In the genomic region with DNA sequence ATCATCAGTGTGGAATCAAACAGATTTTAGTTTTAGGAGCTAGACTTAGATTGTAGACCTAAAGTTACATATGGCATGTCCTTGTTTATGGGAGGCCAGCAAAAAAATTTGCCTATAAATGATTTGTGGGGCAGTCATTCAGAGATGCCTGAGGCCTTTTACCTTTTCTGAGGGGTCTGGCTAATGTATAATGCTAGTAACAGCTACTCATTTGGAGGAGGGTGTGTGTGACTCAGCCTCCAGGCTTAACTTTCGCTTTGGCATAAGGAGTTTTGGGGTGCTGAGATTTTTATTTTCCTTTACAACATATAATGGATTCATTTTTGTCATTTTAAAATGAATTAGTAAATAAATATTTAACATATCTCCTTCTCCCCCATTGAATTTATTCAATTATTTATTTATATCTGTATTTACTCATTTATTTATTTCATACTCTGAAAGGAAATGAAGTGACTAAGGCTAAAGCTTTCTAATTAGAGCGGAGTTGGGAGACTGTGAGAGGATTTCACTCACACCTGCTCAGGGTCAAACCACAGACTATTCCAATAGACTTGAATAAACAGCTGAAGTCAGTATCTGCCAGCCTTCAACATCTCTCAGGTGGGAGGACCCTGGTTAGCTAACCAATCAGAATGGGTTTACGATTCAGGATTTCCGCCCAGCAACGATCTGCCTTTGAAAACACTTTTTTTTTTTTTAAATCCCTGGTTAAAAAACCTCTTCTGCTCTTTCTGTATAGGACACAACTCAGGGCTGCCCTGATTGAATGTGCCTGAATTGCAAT, we compare ENCODE assay signal across 14 cellular contexts.
DNase-seq lines count a peak whose midpoint lies in the region; ATAC-seq and TF ChIP-seq lines count a peak whose summit lies in the region.
"Had no signal": no experiment of that assay in that cellular context is flagged by ENCODE, and none has a peak within 500 bp of the region (broad histone marks: within the 10 kb centered on the region; RNA-seq: fewer than 3 reads in every experiment).

No MANE protein-coding gene starts in this region.

- WGBS in IMR-90 (ENCODE audit: extremely low coverage in 2 of 2, insufficient read length in 1 of 2), 2 experiments, result no CpG with 5 or more reads among the region's 5 CpGs

- no peaks in the 10 kb centered on the region for H4K20me1 ChIP-seq in IMR-90 (ENCODE audit: insufficient read depth, low read length)
- H4K20me1 ChIP-seq in OCI-LY7 (ENCODE audit: insufficient read depth, low read length), result no peaks in the 10 kb centered on the region
- H4K20me1 ChIP-seq: BLaER1 treated with 17β-estradiol and CSF1 and Interleukin-3, amounts not matched to agents 10 nM and 100 nM had no signal

- intact Hi-C loops in IMR-90 (cut with micrococcal nuclease) (no loop called here), OCI-LY7 (cut with micrococcal nuclease; ENCODE audit: unreplicated experiment) (no loop called here), gastrocnemius medialis (cut with DNase I; ENCODE audit: low total_unique reads) (no loop called here)
- intact Hi-C loops in activated T-helper 1 cell treated with anti-CD3 and anti-CD28 coated beads, Interleukin-12 subunit alpha, Interleukin-12 subunit beta, Interleukin-2, Interleukin-4 antibody, amounts not matched to agents 30 ng/mL and 10 ng/mL and 1 ng/mL, durations not matched to agents 14 hours and 24 hours and 36 hours (cut with micrococcal nuclease), result loop anchor here (10.0 kb wide), 1 partner anchor 1295 kb away; no protein-coding TSS in a partner anchor

- no peak overlapping the region for H2BK5ac ChIP-seq in IMR-90 (ENCODE audit: low read depth, low read length, poor library complexity, severe bottlenecking)

- TF ChIP-seq CTCF in IMR-90 (conservative IDR thresholded peaks at IDR 0.05; ENCODE audit: low read depth, low read length), result no peak
- TF ChIP-seq CTCF in OCI-LY7 (conservative IDR thresholded peaks at IDR 0.05; ENCODE audit: low read length), result no peak
- TF ChIP-seq CTCF in gastrocnemius medialis (IDR thresholded peaks at IDR 0.05 in 4 of 5, conservative IDR thresholded peaks at IDR 0.05 in 1 of 5), result no peak

- no peak overlapping the region for H3K23ac ChIP-seq in IMR-90 (ENCODE audit: low read depth, low read length)

- H3K79me1 ChIP-seq in IMR-90 (ENCODE audit: low read depth in 1 of 2, low read length in 2 of 2), result no peaks in the 10 kb centered on the region

- BruUV-seq in IMR-90 (replicated peaks; lab: Mats Ljungman, UMichigan) (no TSS peak), OCI-LY7 (replicated peaks; lab: Mats Ljungman, UMichigan) (no TSS peak)

- no peak overlapping the region for H3K9ac ChIP-seq in IMR-90 (ENCODE audit: low read depth, low read length)
- H3K9ac ChIP-seq: BLaER1 treated with 17β-estradiol and CSF1 and Interleukin-3, amounts not matched to agents 10 nM and 100 nM had no signal

- DNase-seq in D341Med (ENCODE audit: low spot score), result peak; percentile 48
- DNase-seq in IMR-90, result peak; percentile 0
- peak; percentile 1 for DNase-seq in OCI-LY7 (ENCODE audit: low spot score)
- peak; percentile 82 for DNase-seq in kidney tubule cell (ENCODE audit: low spot score)
- no peak for DNase-seq in activated T-helper 1 cell treated with anti-CD3 and anti-CD28 coated beads, Interleukin-12 subunit alpha, Interleukin-12 subunit beta, Interleukin-2, Interleukin-4 antibody, amounts not matched to agents 30 ng/mL and 10 ng/mL and 1 ng/mL, durations not matched to agents 14 hours and 24 hours and 36 hours (ENCODE audit: low spot score)
- DNase-seq in gastrocnemius medialis, result no peak
- no peak for DNase-seq in HPDE6-E6E7 (ENCODE audit: extremely low spot score)
- DNase-seq: GF-D8, T-helper 2 cell had no signal

- H4K91ac ChIP-seq in IMR-90 (ENCODE audit: insufficient read depth, low read depth, low read length), result no peak overlapping the region

- H3K4me3 ChIP-seq in IMR-90 (ENCODE audit: insufficient read depth, low read depth, low read length) (no peak overlapping the region), OCI-LY7 (ENCODE audit: low read depth, low read length, poor library complexity, severe bottlenecking) (no peak overlapping the region), gastrocnemius medialis (no peak overlapping the region)
- H3K4me3 ChIP-seq: BLaER1 treated with 17β-estradiol and CSF1 and Interleukin-3, amounts not matched to agents 10 nM and 100 nM had no signal

- H3K9me3 Mint-ChIP-seq in activated T-helper 1 cell treated with anti-CD3 and anti-CD28 coated beads, Interleukin-12 subunit alpha, Interleukin-12 subunit beta, Interleukin-2, Interleukin-4 antibody, amounts not matched to agents 30 ng/mL and 10 ng/mL and 1 ng/mL, durations not matched to agents 14 hours and 24 hours and 36 hours, result no peaks in the 10 kb centered on the region
- H3K9me3 Mint-ChIP-seq: activated T-helper 17 cell treated with anti-CD3 and anti-CD28 coated beads, Interleukin-2, amount 50 U/mL, for 72 hours; stimulated activated memory B cell treated with anti-CD40 and anti-IgM and Interleukin-4, amounts not matched to agents 10 μg/mL and 1 μg/mL and 100 μg/mL, for 72 hours had no signal

- TF ChIP-seq POLR2A in IMR-90 (IDR thresholded peaks at IDR 0.05; ENCODE audit: low read depth, low read length) (no peak), gastrocnemius medialis (IDR thresholded peaks at IDR 0.05) (no peak)

- no peak overlapping the region for H3K27ac Mint-ChIP-seq in activated T-helper 1 cell treated with anti-CD3 and anti-CD28 coated beads, Interleukin-12 subunit alpha, Interleukin-12 subunit beta, Interleukin-2, Interleukin-4 antibody, amounts not matched to agents 30 ng/mL and 10 ng/mL and 1 ng/mL, durations not matched to agents 14 hours and 24 hours and 36 hours
- H3K27ac Mint-ChIP-seq: activated T-helper 17 cell treated with anti-CD3 and anti-CD28 coated beads, Interleukin-2, amount 50 U/mL, for 72 hours; stimulated activated memory B cell treated with anti-CD40 and anti-IgM and Interleukin-4, amounts not matched to agents 10 μg/mL and 1 μg/mL and 100 μg/mL, for 72 hours had no signal

- no peak overlapping the region for H2AK5ac ChIP-seq in IMR-90 (ENCODE audit: low read depth, low read length)

- H3K9me1 ChIP-seq in IMR-90 (ENCODE audit: insufficient read depth, low read length), result no peaks in the 10 kb centered on the region

- no peak overlapping the region for H2BK20ac ChIP-seq in IMR-90 (ENCODE audit: low read depth, low read length)

- no peak overlapping the region for H3K14ac ChIP-seq in IMR-90 (replicated peaks; ENCODE audit: low read depth, low read length)

- POLR2A ChIA-PET in IMR-90 (lab: Charles Lee; ENCODE audit: unreplicated experiment), result no interaction called here
- POLR2A ChIA-PET in OCI-LY7 (lab: Charles Lee), result no interaction called here

- H3K4me2 ChIP-seq in IMR-90 (ENCODE audit: low read depth, low read length) (no peak overlapping the region), OCI-LY7 (ENCODE audit: low read length) (no peak overlapping the region)
- H3K4me2 ChIP-seq: BLaER1 treated with 17β-estradiol and CSF1 and Interleukin-3, amounts not matched to agents 10 nM and 100 nM had no signal

- H3K9me2 ChIP-seq in OCI-LY7 (ENCODE audit: insufficient read depth, low read length), result no peaks in the 10 kb centered on the region

- no peaks in the 10 kb centered on the region for H3K79me2 ChIP-seq in OCI-LY7 (ENCODE audit: insufficient read depth, low read depth, low read length)

- H3K4me1 ChIP-seq in IMR-90 (ENCODE audit: control insufficient read depth, insufficient read depth, low read length), result no peaks in the 10 kb centered on the region
- no peaks in the 10 kb centered on the region for H3K4me1 ChIP-seq in OCI-LY7 (ENCODE audit: insufficient read depth, low read length, poor library complexity, severe bottlenecking)
- H3K4me1 ChIP-seq in gastrocnemius medialis, result no peaks in the 10 kb centered on the region
- H3K4me1 ChIP-seq: BLaER1 treated with 17β-estradiol and CSF1 and Interleukin-3, amounts not matched to agents 10 nM and 100 nM had no signal

- H3K4me1 Mint-ChIP-seq in activated T-helper 1 cell treated with anti-CD3 and anti-CD28 coated beads, Interleukin-12 subunit alpha, Interleukin-12 subunit beta, Interleukin-2, Interleukin-4 antibody, amounts not matched to agents 30 ng/mL and 10 ng/mL and 1 ng/mL, durations not matched to agents 14 hours and 24 hours and 36 hours (ENCODE audit: low read depth), result no peaks in the 10 kb centered on the region
- H3K4me1 Mint-ChIP-seq: activated T-helper 17 cell treated with anti-CD3 and anti-CD28 coated beads, Interleukin-2, amount 50 U/mL, for 72 hours; stimulated activated memory B cell treated with anti-CD40 and anti-IgM and Interleukin-4, amounts not matched to agents 10 μg/mL and 1 μg/mL and 100 μg/mL, for 72 hours had no signal

- no peak overlapping the region for H3K18ac ChIP-seq in IMR-90 (ENCODE audit: low read depth, low read length)

- no peak overlapping the region for H2BK15ac ChIP-seq in IMR-90 (ENCODE audit: low read depth, low read length)

- H3K4me3 Mint-ChIP-seq in activated T-helper 1 cell treated with anti-CD3 and anti-CD28 coated beads, Interleukin-12 subunit alpha, Interleukin-12 subunit beta, Interleukin-2, Interleukin-4 antibody, amounts not matched to agents 30 ng/mL and 10 ng/mL and 1 ng/mL, durations not matched to agents 14 hours and 24 hours and 36 hours, result no peak overlapping the region
- H3K4me3 Mint-ChIP-seq: activated T-helper 17 cell treated with anti-CD3 and anti-CD28 coated beads, Interleukin-2, amount 50 U/mL, for 72 hours; stimulated activated memory B cell treated with anti-CD40 and anti-IgM and Interleukin-4, amounts not matched to agents 10 μg/mL and 1 μg/mL and 100 μg/mL, for 72 hours had no signal

- CTCF ChIA-PET in IMR-90 (lab: Yijun Ruan, JAX) (interaction anchor here (0.6 to 0.7 kb wide), 2 partner anchors 521 to 908 kb away, joined by 4 to 5 read pairs; no protein-coding TSS in a partner anchor), OCI-LY7 (lab: Charles Lee; ENCODE audit: unreplicated experiment) (no interaction called here)

- no peak overlapping the region for H2BK120ac ChIP-seq in IMR-90 (ENCODE audit: low read depth, low read length)

- H4K5ac ChIP-seq in IMR-90 (ENCODE audit: low read depth, low read length), result no peak overlapping the region

- ATAC-seq in IMR-90 (ENCODE audit: low read depth) (no peak), gastrocnemius medialis (no peak), HG03565 (IDR thresholded peaks at IDR 0.05; ENCODE audit: unreplicated experiment) (no peak)
- ATAC-seq: activated T-helper 17 cell treated with anti-CD3 and anti-CD28 coated beads, Interleukin-2, amount 50 U/mL, for 72 hours; stimulated activated memory B cell treated with anti-CD40 and anti-IgM and Interleukin-4, amounts not matched to agents 10 μg/mL and 1 μg/mL and 100 μg/mL, for 72 hours had no signal

- TF ChIP-seq RAD21 in IMR-90 (IDR thresholded peaks at IDR 0.05; ENCODE audit: low read length), result no peak

- in situ Hi-C loops in IMR-90 (cut with MboI; ENCODE audit: low sequenced_read_pairs), result no loop called here
- in situ Hi-C loops in gastrocnemius medialis (cut with MboI; ENCODE audit: low sequenced_read_pairs in 4 of 4), result no loop called here

- H3K4ac ChIP-seq in IMR-90 (ENCODE audit: low read depth, low read length), result no peak overlapping the region

- no peak overlapping the region for H4K8ac ChIP-seq in IMR-90 (ENCODE audit: low read depth in 2 of 2, low read length in 2 of 2)

- no peak overlapping the region for H3K56ac ChIP-seq in IMR-90 (ENCODE audit: extremely low read depth, insufficient read depth, low read length)

- H2AFZ ChIP-seq in IMR-90 (replicated peaks; ENCODE audit: low read length, poor library complexity) (no peak overlapping the region), OCI-LY7 (ENCODE audit: low read length) (no peak overlapping the region)

- H3K36me3 ChIP-seq in IMR-90 (ENCODE audit: control insufficient read depth, insufficient read depth, low read length) (no peaks in the 10 kb centered on the region), OCI-LY7 (ENCODE audit: insufficient read depth, low read length) (no peaks in the 10 kb centered on the region), gastrocnemius medialis (no peaks in the 10 kb centered on the region)
- H3K36me3 ChIP-seq: BLaER1 treated with 17β-estradiol and CSF1 and Interleukin-3, amounts not matched to agents 10 nM and 100 nM had no signal

- H3K27ac ChIP-seq in IMR-90 (ENCODE audit: insufficient read depth, low read length), result no peak overlapping the region
- no peak overlapping the region for H3K27ac ChIP-seq in OCI-LY7 (ENCODE audit: low read depth, low read length, poor library complexity, severe bottlenecking)
- no peak overlapping the region for H3K27ac ChIP-seq in gastrocnemius medialis
- H3K27ac ChIP-seq: BLaER1 treated with 17β-estradiol and CSF1 and Interleukin-3, amounts not matched to agents 10 nM and 100 nM had no signal

- no peaks in the 10 kb centered on the region for H3K27me3 ChIP-seq in IMR-90 (ENCODE audit: control insufficient read depth, insufficient read depth, low read length)
- H3K27me3 ChIP-seq in gastrocnemius medialis, result no peaks in the 10 kb centered on the region
- H3K27me3 ChIP-seq: BLaER1 treated with 17β-estradiol and CSF1 and Interleukin-3, amounts not matched to agents 10 nM and 100 nM had no signal

- dilution Hi-C loops in IMR-90 (cut with HindIII; ENCODE audit: low sequenced_read_pairs, unreplicated experiment), result no loop called here

- H3K36me3 Mint-ChIP-seq in activated T-helper 1 cell treated with anti-CD3 and anti-CD28 coated beads, Interleukin-12 subunit alpha, Interleukin-12 subunit beta, Interleukin-2, Interleukin-4 antibody, amounts not matched to agents 30 ng/mL and 10 ng/mL and 1 ng/mL, durations not matched to agents 14 hours and 24 hours and 36 hours (ENCODE audit: low read depth), result no peaks in the 10 kb centered on the region
- H3K36me3 Mint-ChIP-seq: immature natural killer cell; stimulated activated memory B cell treated with anti-CD40 and anti-IgM and Interleukin-4, amounts not matched to agents 10 μg/mL and 1 μg/mL and 100 μg/mL, for 72 hours had no signal

- no peaks in the 10 kb centered on the region for H3K9me3 ChIP-seq in IMR-90 (ENCODE audit: control insufficient read depth, insufficient read depth, low read length)
- no peaks in the 10 kb centered on the region for H3K9me3 ChIP-seq in OCI-LY7 (ENCODE audit: low read length)
- H3K9me3 ChIP-seq in gastrocnemius medialis, result no peaks in the 10 kb centered on the region
- H3K9me3 ChIP-seq: BLaER1 treated with 17β-estradiol and CSF1 and Interleukin-3, amounts not matched to agents 10 nM and 100 nM had no signal

- peaks cover 2% of the 10 kb centered on the region for H3K27me3 Mint-ChIP-seq in activated T-helper 1 cell treated with anti-CD3 and anti-CD28 coated beads, Interleukin-12 subunit alpha, Interleukin-12 subunit beta, Interleukin-2, Interleukin-4 antibody, amounts not matched to agents 30 ng/mL and 10 ng/mL and 1 ng/mL, durations not matched to agents 14 hours and 24 hours and 36 hours (ENCODE audit: insufficient read depth)
- H3K27me3 Mint-ChIP-seq: activated T-helper 17 cell treated with anti-CD3 and anti-CD28 coated beads, Interleukin-2, amount 50 U/mL, for 72 hours; stimulated activated memory B cell treated with anti-CD40 and anti-IgM and Interleukin-4, amounts not matched to agents 10 μg/mL and 1 μg/mL and 100 μg/mL, for 72 hours had no signal

- H2AK9ac ChIP-seq in IMR-90 (replicated peaks; ENCODE audit: low read depth, low read length, poor library complexity), result no peak overlapping the region

Comparison
In these comparisons a context has a peak if more than half of its experiments do, and no peak if none do; other contexts are left out.
1. DNase-seq: peak in D341Med (single experiment), IMR-90 (single experiment), OCI-LY7 (single experiment) and kidney tubule cell (single experiment); none in activated T-helper 1 cell treated with anti-CD3 and anti-CD28 coated beads, Interleukin-12 subunit alpha, Interleukin-12 subunit beta, Interleukin-2, Interleukin-4 antibody, amounts not matched to agents 30 ng/mL and 10 ng/mL and 1 ng/mL, durations not matched to agents 14 hours and 24 hours and 36 hours (single experiment), gastrocnemius medialis (0 of 2) and HPDE6-E6E7 (single experiment).